Comparison of ENCODE assay signal across 16 cellular contexts in genomic region chr22:46457502-46458488, GRCh38.
DNase-seq lines count a peak whose midpoint lies in the region; ATAC-seq and TF ChIP-seq lines count a peak whose summit lies in the region.
"Had no signal": no experiment of that assay in that cellular context is flagged by ENCODE, and none has a peak within 500 bp of the region (broad histone marks: within the 10 kb centered on the region; RNA-seq: fewer than 3 reads in every experiment).

No MANE protein-coding gene starts in this region.

- peak overlapping the region; percentile 73 for H3K27ac ChIP-seq in endodermal cell (ENCODE audit: low read depth, low read length)
- no peak overlapping the region for H3K27ac ChIP-seq in CD4-positive, alpha-beta memory T cell (ENCODE audit: low read depth, low read length)
- H3K27ac ChIP-seq: neutrophil had no signal

- no peak overlapping the region for H3K9ac ChIP-seq in endodermal cell (ENCODE audit: extremely low read depth, low read length, poor library complexity, severe bottlenecking)

- no peak for TF ChIP-seq CTCF in Caco-2 (IDR thresholded peaks at IDR 0.05; ENCODE audit: insufficient read depth in 1 of 2, low read depth in 1 of 2, low read length in 1 of 2, severe bottlenecking in 1 of 2, unreplicated experiment in 1 of 2)
- no peak for TF ChIP-seq CTCF in endodermal cell (conservative IDR thresholded peaks at IDR 0.05)
- TF ChIP-seq CTCF in nephron progenitor cell (IDR thresholded peaks at IDR 0.05): no peak

- no peaks in the 10 kb centered on the region for H3K36me3 ChIP-seq in Caco-2 (ENCODE audit: control insufficient read depth, insufficient read depth, low read length)
- peaks cover 5% of the 10 kb centered on the region for H3K36me3 ChIP-seq in endodermal cell (ENCODE audit: control insufficient read depth, insufficient read depth, low read length)
- no peaks in the 10 kb centered on the region for H3K36me3 ChIP-seq in CD4-positive, alpha-beta memory T cell (ENCODE audit: insufficient read depth, low read length)
- H3K36me3 ChIP-seq: neutrophil had no signal

- H3K36me3 Mint-ChIP-seq in Caco-2 (ENCODE audit: insufficient read depth, unreplicated experiment): peaks cover 4% of the 10 kb centered on the region
- peaks cover 35% of the 10 kb centered on the region for H3K36me3 Mint-ChIP-seq in endodermal cell (ENCODE audit: low read depth)
- H3K36me3 Mint-ChIP-seq in nephron progenitor cell (ENCODE audit: low read depth): peaks cover 5% of the 10 kb centered on the region
- no peaks in the 10 kb centered on the region for H3K36me3 Mint-ChIP-seq in CD4-positive, alpha-beta memory T cell
- no peaks in the 10 kb centered on the region for H3K36me3 Mint-ChIP-seq in activated T-helper 1 cell treated with anti-CD3 and anti-CD28 coated beads, Interleukin-12 subunit alpha, Interleukin-12 subunit beta, Interleukin-2, Interleukin-4 antibody, amounts not matched to agents 30 ng/mL and 10 ng/mL and 1 ng/mL, durations not matched to agents 14 hours and 24 hours and 36 hours (ENCODE audit: low read depth)
- no peaks in the 10 kb centered on the region for H3K36me3 Mint-ChIP-seq in activated naive CD8-positive, alpha-beta T cell treated with anti-CD3 and anti-CD28 coated beads, Interleukin-2, amount 50 U/mL, for 24 hours (ENCODE audit: low read depth)
- H3K36me3 Mint-ChIP-seq: CD4-positive, CD25-positive, alpha-beta regulatory T cell had no signal

- H3K4me3 Mint-ChIP-seq in Caco-2 (ENCODE audit: unreplicated experiment): no peak overlapping the region
- H3K4me3 Mint-ChIP-seq in endodermal cell: no peak overlapping the region
- H3K4me3 Mint-ChIP-seq in nephron progenitor cell: no peak overlapping the region
- no peak overlapping the region for H3K4me3 Mint-ChIP-seq in CD4-positive, alpha-beta memory T cell
- H3K4me3 Mint-ChIP-seq in activated T-helper 1 cell treated with anti-CD3 and anti-CD28 coated beads, Interleukin-12 subunit alpha, Interleukin-12 subunit beta, Interleukin-2, Interleukin-4 antibody, amounts not matched to agents 30 ng/mL and 10 ng/mL and 1 ng/mL, durations not matched to agents 14 hours and 24 hours and 36 hours: no peak overlapping the region
- H3K4me3 Mint-ChIP-seq in activated naive CD8-positive, alpha-beta T cell treated with anti-CD3 and anti-CD28 coated beads, Interleukin-2, amount 50 U/mL, for 24 hours: no peak overlapping the region
- H3K4me3 Mint-ChIP-seq: CD4-positive, CD25-positive, alpha-beta regulatory T cell had no signal

- H3K27ac Mint-ChIP-seq in Caco-2 (ENCODE audit: unreplicated experiment) (peak overlapping the region; percentile 77), endodermal cell (peak overlapping the region; percentile 8), nephron progenitor cell (peak overlapping the region; percentile 86)
- no peak overlapping the region for H3K27ac Mint-ChIP-seq in CD4-positive, alpha-beta memory T cell
- no peak overlapping the region for H3K27ac Mint-ChIP-seq in activated T-helper 1 cell treated with anti-CD3 and anti-CD28 coated beads, Interleukin-12 subunit alpha, Interleukin-12 subunit beta, Interleukin-2, Interleukin-4 antibody, amounts not matched to agents 30 ng/mL and 10 ng/mL and 1 ng/mL, durations not matched to agents 14 hours and 24 hours and 36 hours
- H3K27ac Mint-ChIP-seq in activated naive CD8-positive, alpha-beta T cell treated with anti-CD3 and anti-CD28 coated beads, Interleukin-2, amount 50 U/mL, for 24 hours: no peak overlapping the region
- H3K27ac Mint-ChIP-seq: CD4-positive, CD25-positive, alpha-beta regulatory T cell had no signal

- BruUV-seq in Caco-2 (replicated peaks; lab: Mats Ljungman, UMichigan): no TSS peak

- H3K4me1 Mint-ChIP-seq in Caco-2 (ENCODE audit: low read depth, unreplicated experiment): peaks cover 7% of the 10 kb centered on the region
- peaks cover 26% of the 10 kb centered on the region for H3K4me1 Mint-ChIP-seq in endodermal cell
- H3K4me1 Mint-ChIP-seq in nephron progenitor cell: peaks cover 88% of the 10 kb centered on the region
- H3K4me1 Mint-ChIP-seq in CD4-positive, alpha-beta memory T cell: no peaks in the 10 kb centered on the region
- H3K4me1 Mint-ChIP-seq in activated T-helper 1 cell treated with anti-CD3 and anti-CD28 coated beads, Interleukin-12 subunit alpha, Interleukin-12 subunit beta, Interleukin-2, Interleukin-4 antibody, amounts not matched to agents 30 ng/mL and 10 ng/mL and 1 ng/mL, durations not matched to agents 14 hours and 24 hours and 36 hours (ENCODE audit: low read depth): no peaks in the 10 kb centered on the region
- no peaks in the 10 kb centered on the region for H3K4me1 Mint-ChIP-seq in activated naive CD8-positive, alpha-beta T cell treated with anti-CD3 and anti-CD28 coated beads, Interleukin-2, amount 50 U/mL, for 24 hours
- H3K4me1 Mint-ChIP-seq: CD4-positive, CD25-positive, alpha-beta regulatory T cell had no signal

- WGBS in endodermal cell (ENCODE audit: insufficient coverage in 1 of 2, insufficient read length in 1 of 2), 2 experiments: 82 to 93% methylated on average over 26 to 34 of the region's 34 CpGs

- peak in 1 of 2 experiments; percentile 49 for DNase-seq in Caco-2
- peak; percentile 91 for DNase-seq in NCI-H226
- DNase-seq in endodermal cell: no peak
- DNase-seq in nephron progenitor cell: peak; percentile 49
- DNase-seq in CD4-positive, alpha-beta memory T cell: no peak
- no peak for DNase-seq in effector CD8-positive, alpha-beta T cell (lab: John Stamatoyannopoulos, UW)
- no peak for DNase-seq in activated T-helper 1 cell treated with anti-CD3 and anti-CD28 coated beads, Interleukin-12 subunit alpha, Interleukin-12 subunit beta, Interleukin-2, Interleukin-4 antibody, amounts not matched to agents 30 ng/mL and 10 ng/mL and 1 ng/mL, durations not matched to agents 14 hours and 24 hours and 36 hours (ENCODE audit: low spot score)
- no peak for DNase-seq in activated naive CD8-positive, alpha-beta T cell treated with anti-CD3 and anti-CD28 coated beads, Interleukin-2, amount 50 U/mL, for 24 hours
- DNase-seq: activated CD4-positive, alpha-beta T cell treated with anti-CD3 and anti-CD28 coated beads for 48 hours; activated gamma-delta T cell; CD4-positive, CD25-positive, alpha-beta regulatory T cell; GOT3; NCI-H1417; stimulated activated CD8-positive, alpha-beta memory T cell treated with anti-CD3 and anti-CD28 coated beads, Interleukin-4, amount 100 ng/mL, for 48 hours; SW 1271 had no signal

- POLR2A ChIA-PET in Caco-2 (lab: Charles Lee): no interaction called here
- POLR2A ChIA-PET in CD4-positive, alpha-beta memory T cell (lab: Charles Lee; ENCODE audit: partially characterized antibody): no interaction called here

- H3K9me3 Mint-ChIP-seq in Caco-2 (ENCODE audit: unreplicated experiment): no peaks in the 10 kb centered on the region
- H3K9me3 Mint-ChIP-seq in endodermal cell: no peaks in the 10 kb centered on the region
- no peaks in the 10 kb centered on the region for H3K9me3 Mint-ChIP-seq in nephron progenitor cell
- no peaks in the 10 kb centered on the region for H3K9me3 Mint-ChIP-seq in CD4-positive, alpha-beta memory T cell
- no peaks in the 10 kb centered on the region for H3K9me3 Mint-ChIP-seq in activated T-helper 1 cell treated with anti-CD3 and anti-CD28 coated beads, Interleukin-12 subunit alpha, Interleukin-12 subunit beta, Interleukin-2, Interleukin-4 antibody, amounts not matched to agents 30 ng/mL and 10 ng/mL and 1 ng/mL, durations not matched to agents 14 hours and 24 hours and 36 hours
- H3K9me3 Mint-ChIP-seq in activated naive CD8-positive, alpha-beta T cell treated with anti-CD3 and anti-CD28 coated beads, Interleukin-2, amount 50 U/mL, for 24 hours: no peaks in the 10 kb centered on the region

- CTCF ChIA-PET in Caco-2 (lab: Charles Lee): no interaction called here
- CTCF ChIA-PET in CD4-positive, alpha-beta memory T cell (lab: Charles Lee; ENCODE audit: partially characterized antibody): no interaction called here

- H3K4me3 ChIP-seq in Caco-2 (ENCODE audit: low read depth, low read length) (no peak overlapping the region), endodermal cell (ENCODE audit: low read length) (no peak overlapping the region)
- H3K4me3 ChIP-seq in CD4-positive, alpha-beta memory T cell (ENCODE audit: low read length in 2 of 2): no peak overlapping the region

- H3K27me3 ChIP-seq in Caco-2 (replicated peaks; ENCODE audit: control insufficient read depth, insufficient read depth, low read length) (no peaks in the 10 kb centered on the region), endodermal cell (ENCODE audit: control insufficient read depth, insufficient read depth, low read length, poor library complexity, severe bottlenecking) (no peaks in the 10 kb centered on the region)
- no peaks in the 10 kb centered on the region for H3K27me3 ChIP-seq in CD4-positive, alpha-beta memory T cell (ENCODE audit: insufficient read depth, low read length)
- H3K27me3 ChIP-seq: neutrophil had no signal

- intact Hi-C loops in Caco-2 (cut with micrococcal nuclease; ENCODE audit: unreplicated experiment): no loop called here
- intact Hi-C loops in CD4-positive, alpha-beta memory T cell (cut with micrococcal nuclease): no loop called here
- intact Hi-C loops in activated T-helper 1 cell treated with anti-CD3 and anti-CD28 coated beads, Interleukin-12 subunit alpha, Interleukin-12 subunit beta, Interleukin-2, Interleukin-4 antibody, amounts not matched to agents 30 ng/mL and 10 ng/mL and 1 ng/mL, durations not matched to agents 14 hours and 24 hours and 36 hours (cut with micrococcal nuclease): no loop called here

- H3K4me1 ChIP-seq in Caco-2 (peaks cover 16% of the 10 kb centered on the region; the same call in 1 of the 2 replicates), endodermal cell (ENCODE audit: control insufficient read depth, insufficient read depth, low read length) (no peaks in the 10 kb centered on the region)
- no peaks in the 10 kb centered on the region for H3K4me1 ChIP-seq in CD4-positive, alpha-beta memory T cell (ENCODE audit: insufficient read depth, low read length)

- no peak for ATAC-seq in activated naive CD8-positive, alpha-beta T cell treated with anti-CD3 and anti-CD28 coated beads, Interleukin-2, amount 50 U/mL, for 24 hours

- H3K27me3 Mint-ChIP-seq in Caco-2 (ENCODE audit: insufficient read depth, unreplicated experiment) (no peaks in the 10 kb centered on the region), endodermal cell (ENCODE audit: insufficient read depth) (peaks cover 61% of the 10 kb centered on the region), nephron progenitor cell (ENCODE audit: low read depth, poor library complexity) (peaks cover 14% of the 10 kb centered on the region)
- H3K27me3 Mint-ChIP-seq in CD4-positive, alpha-beta memory T cell: peaks cover 7 to 8% of the 10 kb centered on the region in 2 donors
- H3K27me3 Mint-ChIP-seq in activated T-helper 1 cell treated with anti-CD3 and anti-CD28 coated beads, Interleukin-12 subunit alpha, Interleukin-12 subunit beta, Interleukin-2, Interleukin-4 antibody, amounts not matched to agents 30 ng/mL and 10 ng/mL and 1 ng/mL, durations not matched to agents 14 hours and 24 hours and 36 hours (ENCODE audit: insufficient read depth): no peaks in the 10 kb centered on the region
- H3K27me3 Mint-ChIP-seq in activated naive CD8-positive, alpha-beta T cell treated with anti-CD3 and anti-CD28 coated beads, Interleukin-2, amount 50 U/mL, for 24 hours: no peaks in the 10 kb centered on the region

- H3K9me3 ChIP-seq in Caco-2 (no peaks in the 10 kb centered on the region), endodermal cell (ENCODE audit: control insufficient read depth, low read length) (no peaks in the 10 kb centered on the region)
- no peaks in the 10 kb centered on the region for H3K9me3 ChIP-seq in CD4-positive, alpha-beta memory T cell (ENCODE audit: control insufficient read depth in 1 of 2, low read length in 2 of 2)
- H3K9me3 ChIP-seq: neutrophil had no signal

Comparison
In these comparisons a context has a peak if more than half of its experiments do, and no peak if none do; other contexts are left out.
1. DNase-seq: peak in NCI-H226 (single experiment) and nephron progenitor cell (single experiment); none in endodermal cell (single experiment), CD4-positive, alpha-beta memory T cell (0 of 5), effector CD8-positive, alpha-beta T cell (single experiment), activated T-helper 1 cell treated with anti-CD3 and anti-CD28 coated beads, Interleukin-12 subunit alpha, Interleukin-12 subunit beta, Interleukin-2, Interleukin-4 antibody, amounts not matched to agents 30 ng/mL and 10 ng/mL and 1 ng/mL, durations not matched to agents 14 hours and 24 hours and 36 hours (single experiment) and activated naive CD8-positive, alpha-beta T cell treated with anti-CD3 and anti-CD28 coated beads, Interleukin-2, amount 50 U/mL, for 24 hours (single experiment).
2. H3K27ac Mint-ChIP-seq: peak in Caco-2 (single experiment), endodermal cell (single experiment) and nephron progenitor cell (single experiment); none in CD4-positive, alpha-beta memory T cell (0 of 7), activated T-helper 1 cell treated with anti-CD3 and anti-CD28 coated beads, Interleukin-12 subunit alpha, Interleukin-12 subunit beta, Interleukin-2, Interleukin-4 antibody, amounts not matched to agents 30 ng/mL and 10 ng/mL and 1 ng/mL, durations not matched to agents 14 hours and 24 hours and 36 hours (single experiment) and activated naive CD8-positive, alpha-beta T cell treated with anti-CD3 and anti-CD28 coated beads, Interleukin-2, amount 50 U/mL, for 24 hours (single experiment).